11 cellular contexts compared by ENCODE assay signal in the genomic region with DNA sequence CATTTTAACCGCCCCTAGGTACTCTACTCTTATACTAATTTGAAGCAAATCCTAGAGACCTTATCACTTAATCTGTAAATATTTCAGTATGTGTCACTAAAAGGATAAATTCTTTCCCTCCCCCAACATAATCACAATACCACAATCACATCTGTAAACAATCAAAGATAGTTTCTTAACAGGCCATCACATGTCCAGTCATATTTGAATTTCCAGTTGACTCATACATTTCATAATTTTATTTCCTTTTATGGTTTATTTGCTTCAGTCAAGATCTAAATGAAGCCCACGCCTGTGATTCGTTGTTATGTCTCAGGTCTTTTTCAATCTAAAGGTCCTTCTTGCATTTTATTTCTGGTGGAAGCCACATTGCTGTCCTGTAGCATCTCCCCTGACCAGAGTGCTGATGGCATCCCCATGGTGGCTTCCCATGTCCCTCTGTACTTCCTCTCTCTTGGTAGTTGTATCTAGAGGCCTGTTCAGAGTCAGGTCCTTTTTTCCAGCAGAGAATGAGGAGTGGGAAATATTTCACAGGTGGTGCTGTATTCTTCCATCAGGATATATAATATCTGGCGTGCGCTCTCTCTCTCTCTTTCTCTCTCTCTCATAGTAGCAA.
A peak's percentile ranks its signal among the peaks of the same experiment; 100 is the strongest.
DNase-seq lines count a peak whose midpoint lies in the region; ATAC-seq and TF ChIP-seq lines count a peak whose summit lies in the region.
"Had no signal": no experiment of that assay in that cellular context is flagged by ENCODE, and none has a peak within 500 bp of the region (broad histone marks: within the 10 kb centered on the region; RNA-seq: fewer than 3 reads in every experiment).

No MANE protein-coding gene starts in this region.

- H3K27me3 ChIP-seq in BJ (ENCODE audit: control insufficient read depth, insufficient read depth, low read length) = no peaks in the 10 kb centered on the region

- POLR2A ChIA-PET in BJ (lab: Charles Lee) = no interaction called here

- DNase-seq in BJ (ENCODE audit: low read depth) (peak; percentile 93), LHCN-M2 (ENCODE audit: low read depth) (peak; percentile 76), choroid plexus epithelial cell (ENCODE audit: low read depth) (peak; percentile 86), myocyte (ENCODE audit: low read depth) (peak; percentile 32), SW 1271 (lab: John Stamatoyannopoulos, UW) (no peak), NCI-H2081 (lab: John Stamatoyannopoulos, UW) (no peak)
- DNase-seq: activated CD8-positive, alpha-beta T cell treated with anti-CD3 and anti-CD28 coated beads, Interleukin-2, amount 10 ng/mL, durations not matched to agents 7 days and 5 days; effector CD8-positive, alpha-beta T cell; NCI-H1930 had no signal

- CTCF ChIA-PET in BJ (lab: Yijun Ruan, JAX) = no interaction called here

- H3K4me3 ChIP-seq in BJ (ENCODE audit: low read depth, low read length) (no peak overlapping the region), choroid plexus epithelial cell (ENCODE audit: low read depth, low read length) (no peak overlapping the region)

- TF ChIP-seq CTCF in BJ (IDR thresholded peaks at IDR 0.05; ENCODE audit: insufficient read depth, low read depth, low read length) = no peak
- TF ChIP-seq CTCF in choroid plexus epithelial cell (conservative IDR thresholded peaks at IDR 0.05; ENCODE audit: low read depth, low read length) = no peak

- no peaks in the 10 kb centered on the region for H3K36me3 ChIP-seq in BJ (ENCODE audit: control insufficient read depth, insufficient read depth, low read length)

- ATAC-seq in GM18520 (IDR thresholded peaks at IDR 0.05; ENCODE audit: unreplicated experiment) = no peak
- no peak for ATAC-seq in HG02759 (IDR thresholded peaks at IDR 0.05; ENCODE audit: unreplicated experiment)
- ATAC-seq: activated CD8-positive, alpha-beta T cell treated with anti-CD3 and anti-CD28 coated beads, Interleukin-2, amount 10 ng/mL, durations not matched to agents 7 days and 5 days had no signal

Comparison
In these comparisons a context has a peak if more than half of its experiments do, and no peak if none do; other contexts are left out.
1. DNase-seq: peak in BJ (single experiment), LHCN-M2 (single experiment), choroid plexus epithelial cell (single experiment) and myocyte (single experiment); none in SW 1271 (0 of 2) and NCI-H2081 (0 of 2).